Comparison of ENCODE assay signal across 8 cellular contexts in the genomic region with DNA sequence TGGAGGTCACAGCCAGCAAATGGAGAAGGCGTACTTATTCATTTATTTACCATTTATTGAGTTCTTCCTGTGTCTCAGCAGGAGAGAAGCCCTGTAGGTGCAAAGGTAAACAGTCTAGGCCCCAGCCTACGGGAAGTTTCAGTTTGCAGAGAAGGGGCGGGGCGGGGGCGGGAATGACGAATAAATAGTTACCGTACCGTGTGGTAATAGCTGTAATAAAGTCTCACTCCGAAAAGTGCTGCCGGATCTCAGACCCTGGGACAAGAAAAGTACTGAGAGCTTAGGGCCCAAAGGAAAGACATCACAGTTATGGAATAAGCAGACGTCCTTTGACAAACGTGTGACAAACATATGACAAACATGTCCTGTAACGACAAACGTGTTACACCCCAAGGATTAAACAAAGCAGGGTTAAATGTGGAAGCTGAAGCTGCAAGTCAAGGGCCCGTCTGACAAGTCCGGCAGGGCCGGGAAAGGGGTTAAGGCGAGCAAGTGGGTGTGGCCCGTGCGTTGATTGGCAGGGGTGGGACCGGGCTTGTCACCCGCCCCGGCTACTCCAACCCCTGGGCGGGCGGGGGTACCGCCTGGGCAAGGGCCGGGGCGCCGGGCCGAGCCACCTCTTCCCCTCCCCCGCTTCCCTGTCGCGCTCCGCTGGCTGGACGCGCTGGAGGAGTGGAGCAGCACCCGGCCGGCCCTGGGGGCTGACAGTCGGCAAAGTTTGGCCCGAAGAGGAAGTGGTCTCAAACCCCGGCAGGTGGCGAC. TPM values are rescaled to one million over a fixed set of nuclear protein-coding genes. Genes with fewer than 3 reads are reported as not detected.
DNase-seq lines count a peak whose midpoint lies in the region; ATAC-seq, FAIRE-seq and TF ChIP-seq lines count a peak whose summit lies in the region.

A gene with protein sequence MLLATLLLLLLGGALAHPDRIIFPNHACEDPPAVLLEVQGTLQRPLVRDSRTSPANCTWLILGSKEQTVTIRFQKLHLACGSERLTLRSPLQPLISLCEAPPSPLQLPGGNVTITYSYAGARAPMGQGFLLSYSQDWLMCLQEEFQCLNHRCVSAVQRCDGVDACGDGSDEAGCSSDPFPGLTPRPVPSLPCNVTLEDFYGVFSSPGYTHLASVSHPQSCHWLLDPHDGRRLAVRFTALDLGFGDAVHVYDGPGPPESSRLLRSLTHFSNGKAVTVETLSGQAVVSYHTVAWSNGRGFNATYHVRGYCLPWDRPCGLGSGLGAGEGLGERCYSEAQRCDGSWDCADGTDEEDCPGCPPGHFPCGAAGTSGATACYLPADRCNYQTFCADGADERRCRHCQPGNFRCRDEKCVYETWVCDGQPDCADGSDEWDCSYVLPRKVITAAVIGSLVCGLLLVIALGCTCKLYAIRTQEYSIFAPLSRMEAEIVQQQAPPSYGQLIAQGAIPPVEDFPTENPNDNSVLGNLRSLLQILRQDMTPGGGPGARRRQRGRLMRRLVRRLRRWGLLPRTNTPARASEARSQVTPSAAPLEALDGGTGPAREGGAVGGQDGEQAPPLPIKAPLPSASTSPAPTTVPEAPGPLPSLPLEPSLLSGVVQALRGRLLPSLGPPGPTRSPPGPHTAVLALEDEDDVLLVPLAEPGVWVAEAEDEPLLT (plus strand): TSS at position 541 of the 762 bp plus-strand sequence. CDS start 564 bp downstream, outside the sequence.

- H3K27me3 Mint-ChIP-seq in T-cell = no peaks in the 10 kb centered on the region

- CTCF ChIA-PET in T-cell (lab: Charles Lee) = interaction anchor here (0.5 to 3.5 kb wide), 22 partner anchors 8 to 315 kb away, joined by 3 to 35 read pairs (median 4); a partner anchor contains a TSS

- TF ChIP-seq CTCF in adrenal gland (IDR thresholded peaks at IDR 0.05) (no peak), prostate gland (IDR thresholded peaks at IDR 0.05) (peak in 2 of 4 experiments; percentile 7 to 30)

- H3K36me3 Mint-ChIP-seq in T-cell = peaks cover 20% of the 10 kb centered on the region

- 0 to 2% (median 0%) methylated on average over 37 to 42 of the region's 42 CpGs for WGBS in adrenal gland, 4 donors
- 0% methylated on average over 23 of the region's 42 CpGs for WGBS in prostate gland

- no peak for FAIRE-seq in GM12891 (lab: Jason Lieb, UNC)
- FAIRE-seq in urothelium cell line (lab: Jason Lieb, UNC) = no peak

- peaks cover 15 to 19% of the 10 kb centered on the region in 2 donors for H3K4me1 ChIP-seq in adrenal gland (replicated peaks in 1 of 2)
- H3K4me1 ChIP-seq in prostate gland (replicated peaks) = peaks cover 4% of the 10 kb centered on the region

- intact Hi-C loops in adrenal gland (cut with DNase I) (no loop called here), left cardiac atrium (cut with DNase I) (no loop called here), prostate gland (cut with DNase I) (loop anchor here (5.0 kb wide), 2 partner anchors 46 to 106 kb away; a partner anchor contains a TSS)

- no peaks in the 10 kb centered on the region for H3K27me3 ChIP-seq in adrenal gland
- no peaks in the 10 kb centered on the region for H3K27me3 ChIP-seq in prostate gland (replicated peaks; ENCODE audit: insufficient read depth)

- no peaks in the 10 kb centered on the region for H3K9me3 Mint-ChIP-seq in T-cell

- H3K36me3 ChIP-seq in adrenal gland (replicated peaks in 1 of 2) (peaks cover 0 to 31% of the 10 kb centered on the region in 2 donors), prostate gland (peaks cover 13 to 18% of the 10 kb centered on the region in 2 donors)

- H3K27ac Mint-ChIP-seq in T-cell = peak within 1 kb of the TSS; percentile 97 to 98

- TF ChIP-seq POLR2A in GM12891 (IDR thresholded peaks at IDR 0.05; ENCODE audit: low read depth, low read length) (peak; percentile 58), adrenal gland (IDR thresholded peaks at IDR 0.05) (peak; percentile 47 to 82), prostate gland (IDR thresholded peaks at IDR 0.05) (peak; percentile 93)

- ATAC-seq in HG02623 (IDR thresholded peaks at IDR 0.05; ENCODE audit: unreplicated experiment) (peak; percentile 76), T-cell (replicated peaks in 1 of 4) (peak; percentile 77 to 80 (median 78)), left cardiac atrium (peak; percentile 96 to 97)

- peak within 1 kb of the TSS; percentile 86 to 92 (median 91) for H3K4me3 Mint-ChIP-seq in T-cell

- POLR2A ChIA-PET in T-cell (lab: Charles Lee) = interaction anchor here (0.5 to 1.5 kb wide), 7 partner anchors 10 to 163 kb away, joined by 3 to 10 read pairs (median 4); a partner anchor contains a TSS

- H3K4me3 ChIP-seq in adrenal gland (peak within 1 kb of the TSS; percentile 57 to 96 (median 88)), prostate gland (peak within 1 kb of the TSS; percentile 94 to 100)

- H3K9me3 ChIP-seq in adrenal gland (replicated peaks in 1 of 3) (no peaks in the 10 kb centered on the region), prostate gland (no peaks in the 10 kb centered on the region)

- H3K27ac ChIP-seq in adrenal gland = peak within 1 kb of the TSS; percentile 83 to 97 (median 93)
- peak within 1 kb of the TSS; percentile 100 for H3K27ac ChIP-seq in prostate gland

- peak; percentile 76 for DNase-seq in GM12891 (ENCODE audit: insufficient read length, low spot score)
- peak; percentile 45 for DNase-seq in NCI-H1092 (lab: John Stamatoyannopoulos, UW)
- peak; percentile 48 to 76 (median 61) for DNase-seq in T-cell
- peak; percentile 93 to 97 (median 95) for DNase-seq in adrenal gland
- DNase-seq in left cardiac atrium = peak; percentile 92
- peak; percentile 97 for DNase-seq in prostate gland (ENCODE audit: low spot score)
- DNase-seq in urothelium cell line (ENCODE audit: low spot score) = peak; percentile 87

- H3K4me1 Mint-ChIP-seq in T-cell = peaks cover 31 to 51% (median 48%) of the 10 kb centered on the region in 3 donors

TF ChIP-seq in GM12891, 5 proteins besides CTCF, POLR2A, EP300 and RAD21:
- TF ChIP-seq PAX5 (IDR thresholded peaks at IDR 0.05; ENCODE audit: insufficient read depth, low read length, severe bottlenecking) (peak; percentile 78), TAF1 (IDR thresholded peaks at IDR 0.05; ENCODE audit: low read depth, low read length) (no peak), SPI1 (IDR thresholded peaks at IDR 0.05; ENCODE audit: low read depth, low read length) (peak; percentile 89), POLR2AphosphoS5 (IDR thresholded peaks at IDR 0.05; ENCODE audit: low read depth, low read length) (peak; percentile 80; the same call in 1 of the 2 replicates), POU2F2 (IDR thresholded peaks at IDR 0.05; ENCODE audit: low read depth, low read length) (peak; percentile 39; the same call in 1 of the 2 replicates)
TF ChIP-seq in GM12891: peak in this region for 4.

RNA-seq across cellular contexts. Expression of the gene that starts here (rescaled TPM):
- polyA plus RNA-seq in GM12891 (2012; ENCODE audit: low read depth, missing spikeins) = 31.2 TPM
- 100 to 1,000 TPM in 1 of 5 donors, 10 to 100 TPM in 4; 67.0 to 103 (median 89.9) TPM for total RNA-seq in T-cell
- 100 to 1,000 TPM in 4 of 8 donors, 10 to 100 TPM in 4; 74.5 to 207 (median 104) TPM for total RNA-seq in adrenal gland
- 10 to 100 TPM; 13.1 to 26.8 (median 14.8) TPM for polyA plus RNA-seq in adrenal gland
- 10 to 100 TPM; 63.5 to 73.1 TPM for total RNA-seq in left cardiac atrium
- 100 to 1,000 TPM; 124 to 150 TPM for total RNA-seq in prostate gland

Comparison
In these comparisons a context has a peak if more than half of its experiments do, and no peak if none do; other contexts are left out.
1. Peak in every context shown above with its lines: DNase-seq, ATAC-seq, H3K4me3 ChIP-seq and H3K27ac ChIP-seq.
2. DNase-seq: peak in every context shown above with its lines; median percentile 97 in prostate gland; 95 in adrenal gland; 92 in left cardiac atrium; 87 in urothelium cell line; 76 in GM12891; 61 in T-cell; 45 in NCI-H1092.